ENCODE assay signal across 14 cellular contexts in genomic region chr3:56222866-56223265, GRCh38.
DNase-seq lines count a peak whose midpoint lies in the region; ATAC-seq and TF ChIP-seq lines count a peak whose summit lies in the region.
"Had no signal": no experiment of that assay in that cellular context is flagged by ENCODE, and none has a peak within 500 bp of the region (broad histone marks: within the 10 kb centered on the region; RNA-seq: fewer than 3 reads in every experiment).

No MANE protein-coding gene starts in this region.

- H3K36me3 ChIP-seq in KMS-11 (ENCODE audit: insufficient read depth) (no peaks in the 10 kb centered on the region), hepatocyte (replicated peaks; ENCODE audit: insufficient read depth, low read depth) (no peaks in the 10 kb centered on the region)
- H3K36me3 ChIP-seq: HAP-1 had no signal

- peak; percentile 6 for ATAC-seq in stimulated activated memory B cell treated with anti-CD40 and anti-IgM and Interleukin-4, amounts not matched to agents 10 μg/mL and 1 μg/mL and 100 μg/mL, for 72 hours
- ATAC-seq in naive thymus-derived CD8-positive, alpha-beta T cell: no peak
- ATAC-seq in HG03025 (IDR thresholded peaks at IDR 0.05; ENCODE audit: low FRiP score, unreplicated experiment): no peak

- H3K4me1 ChIP-seq in KMS-11 (ENCODE audit: low read depth, poor library complexity, severe bottlenecking) (peaks cover 50% of the 10 kb centered on the region), hepatocyte (ENCODE audit: insufficient read depth) (no peaks in the 10 kb centered on the region)
- H3K4me1 ChIP-seq: Caco-2, HAP-1 had no signal

- WGBS in hepatocyte (ENCODE audit: low lambda C conversion rate, missing lambda C conversion rate): 81% methylated on average over 2 of the region's 2 CpGs

- no peak for TF ChIP-seq CTCF in KMS-11 (conservative IDR thresholded peaks at IDR 0.05; ENCODE audit: low read depth, low read length)
- TF ChIP-seq CTCF in hepatocyte (IDR thresholded peaks at IDR 0.05; ENCODE audit: poor library complexity): no peak

- no peak overlapping the region for H3K27ac Mint-ChIP-seq in stimulated activated memory B cell treated with anti-CD40 and anti-IgM and Interleukin-4, amounts not matched to agents 10 μg/mL and 1 μg/mL and 100 μg/mL, for 72 hours
- no peak overlapping the region for H3K27ac Mint-ChIP-seq in naive thymus-derived CD8-positive, alpha-beta T cell
- H3K27ac Mint-ChIP-seq: CD4-positive, alpha-beta T cell had no signal

- peak; percentile 53 for DNase-seq in cerebellar cortex (ENCODE audit: low spot score)
- DNase-seq in myocyte (ENCODE audit: low read depth): peak; percentile 5
- no peak for DNase-seq in naive thymus-derived CD8-positive, alpha-beta T cell
- no peak for DNase-seq in AG08395 (ENCODE audit: low spot score)
- DNase-seq in hepatocyte (ENCODE audit: low spot score): no peak
- DNase-seq: Caco-2; CD4-positive, alpha-beta T cell; GF-D8; GM23248 had no signal

- H2AFZ ChIP-seq in KMS-11 (ENCODE audit: low read depth): no peak overlapping the region; the same call in 1 of the 2 replicates
- no peak overlapping the region for H2AFZ ChIP-seq in hepatocyte
- H2AFZ ChIP-seq: GM23248 had no signal

- H3K36me3 Mint-ChIP-seq in stimulated activated memory B cell treated with anti-CD40 and anti-IgM and Interleukin-4, amounts not matched to agents 10 μg/mL and 1 μg/mL and 100 μg/mL, for 72 hours: no peaks in the 10 kb centered on the region
- H3K36me3 Mint-ChIP-seq in naive thymus-derived CD8-positive, alpha-beta T cell: no peaks in the 10 kb centered on the region

- H4K20me1 ChIP-seq in KMS-11 (ENCODE audit: insufficient read depth): no peaks in the 10 kb centered on the region
- no peaks in the 10 kb centered on the region for H4K20me1 ChIP-seq in hepatocyte (ENCODE audit: insufficient read depth, poor library complexity, severe bottlenecking)

- H3K27me3 ChIP-seq in KMS-11 (ENCODE audit: insufficient read depth, low read depth) (no peaks in the 10 kb centered on the region), hepatocyte (no peaks in the 10 kb centered on the region)

- no peaks in the 10 kb centered on the region for H3K4me1 Mint-ChIP-seq in stimulated activated memory B cell treated with anti-CD40 and anti-IgM and Interleukin-4, amounts not matched to agents 10 μg/mL and 1 μg/mL and 100 μg/mL, for 72 hours
- H3K4me1 Mint-ChIP-seq in naive thymus-derived CD8-positive, alpha-beta T cell: no peaks in the 10 kb centered on the region

- POLR2A ChIA-PET in naive thymus-derived CD8-positive, alpha-beta T cell (lab: Charles Lee): no interaction called here

- no peaks in the 10 kb centered on the region for H3K9me2 ChIP-seq in hepatocyte (replicated peaks; ENCODE audit: insufficient read depth)

- no peaks in the 10 kb centered on the region for H3K9me3 Mint-ChIP-seq in stimulated activated memory B cell treated with anti-CD40 and anti-IgM and Interleukin-4, amounts not matched to agents 10 μg/mL and 1 μg/mL and 100 μg/mL, for 72 hours
- H3K9me3 Mint-ChIP-seq in naive thymus-derived CD8-positive, alpha-beta T cell: peaks cover 0 to 2% (median 0%) of the 10 kb centered on the region in 9 donors
- H3K9me3 Mint-ChIP-seq: CD4-positive, alpha-beta T cell had no signal

- peak overlapping the region; percentile 39; the same call in 1 of the 2 replicates for H3K4me2 ChIP-seq in KMS-11
- no peak overlapping the region for H3K4me2 ChIP-seq in hepatocyte

- H3K27me3 Mint-ChIP-seq in stimulated activated memory B cell treated with anti-CD40 and anti-IgM and Interleukin-4, amounts not matched to agents 10 μg/mL and 1 μg/mL and 100 μg/mL, for 72 hours: no peaks in the 10 kb centered on the region
- H3K27me3 Mint-ChIP-seq in naive thymus-derived CD8-positive, alpha-beta T cell: peaks cover 0 to 8% (median 0%) of the 10 kb centered on the region in 5 donors
- H3K27me3 Mint-ChIP-seq: CD4-positive, alpha-beta T cell had no signal

- H3K79me2 ChIP-seq in KMS-11 (ENCODE audit: insufficient read depth, low read depth) (no peaks in the 10 kb centered on the region), hepatocyte (no peaks in the 10 kb centered on the region)

- H3K27ac ChIP-seq in KMS-11 (no peak overlapping the region), hepatocyte (no peak overlapping the region)
- H3K27ac ChIP-seq: C4-2B, GM23248 had no signal

- H3K4me3 Mint-ChIP-seq in stimulated activated memory B cell treated with anti-CD40 and anti-IgM and Interleukin-4, amounts not matched to agents 10 μg/mL and 1 μg/mL and 100 μg/mL, for 72 hours: no peak overlapping the region
- no peak overlapping the region for H3K4me3 Mint-ChIP-seq in naive thymus-derived CD8-positive, alpha-beta T cell
- H3K4me3 Mint-ChIP-seq: CD4-positive, alpha-beta T cell had no signal

- H3K9ac ChIP-seq in KMS-11: no peak overlapping the region
- H3K9ac ChIP-seq: GM23248 had no signal

- H3K4me3 ChIP-seq in KMS-11 (IDR thresholded peaks at IDR 0.05; ENCODE audit: insufficient read depth, low read depth, low read length) (no peak overlapping the region), hepatocyte (no peak overlapping the region)
- H3K4me3 ChIP-seq: GM23248, HAP-1 had no signal

- no peaks in the 10 kb centered on the region for H3K9me3 ChIP-seq in hepatocyte (ENCODE audit: low read depth)
- H3K9me3 ChIP-seq: Caco-2, HAP-1 had no signal

Comparison
In these comparisons a context has a peak if more than half of its experiments do, and no peak if none do; other contexts are left out.
1. DNase-seq: peak in cerebellar cortex (single experiment) and myocyte (single experiment); none in naive thymus-derived CD8-positive, alpha-beta T cell (0 of 10), AG08395 (single experiment) and hepatocyte (single experiment).